ENCODE assay signal across 25 cellular contexts in the genomic region with DNA sequence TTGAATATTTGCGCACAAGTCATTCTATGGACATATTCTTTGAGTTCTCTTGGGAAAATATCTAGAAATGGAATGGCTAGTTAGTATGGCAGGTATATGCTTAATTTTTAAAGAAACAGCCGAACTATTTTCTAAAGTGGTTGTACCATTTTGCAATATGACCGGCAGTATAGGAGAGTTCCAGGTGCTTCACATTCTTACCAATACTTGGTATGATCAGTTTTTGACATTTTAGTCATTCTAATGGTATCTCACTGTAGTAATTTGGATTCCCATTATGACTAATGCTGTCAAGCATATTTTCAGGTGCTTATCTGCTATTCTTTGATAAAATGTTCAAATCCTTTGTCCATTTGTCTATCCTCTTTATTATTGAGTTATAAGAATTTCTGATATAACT. TPM values are rescaled to one million over a fixed set of nuclear protein-coding genes. Genes with fewer than 3 reads are reported as not detected.
"Had no signal": no experiment of that assay in that cellular context is flagged by ENCODE, and none has a peak within 500 bp of the region (broad histone marks: within the 10 kb centered on the region; RNA-seq: fewer than 3 reads in every experiment).

No MANE protein-coding gene starts in this region.

- ATAC-seq: HepG2 had no signal

- FAIRE-seq: HepG2, RCC 7860 had no signal

- DNase-seq: Karpas-422, KG1, MG63, NCI-H1092, NCI-H1105 treated with DMSO at 0.1 percent for 48 hours, NCI-H1417 treated with DMSO at 0.1 percent for 48 hours, NCI-H146, NCI-H1694 treated with DMSO at 0.1 percent for 48 hours, NCI-H1930, NCI-H2081, NCI-H2107, NCI-H2227 treated with DMSO at 0.1 percent for 48 hours, NCI-H446, NCI-H510A, NCI-H524 treated with DMSO at 0.1 percent for 48 hours, NCI-H69, NCI-H774, Right ventricle myocardium superior, RPMI8226, SIG-M5 had no signal

RNA-seq across cellular contexts. Expression of a gene that starts 24.0 kb away (rescaled TPM):
- total RNA-seq: HepG2, HT1080, IMR-90, Right ventricle myocardium superior, SJSA1 had no signal
